Comparison of ENCODE assay signal across 1 cellular context in the genomic region with DNA sequence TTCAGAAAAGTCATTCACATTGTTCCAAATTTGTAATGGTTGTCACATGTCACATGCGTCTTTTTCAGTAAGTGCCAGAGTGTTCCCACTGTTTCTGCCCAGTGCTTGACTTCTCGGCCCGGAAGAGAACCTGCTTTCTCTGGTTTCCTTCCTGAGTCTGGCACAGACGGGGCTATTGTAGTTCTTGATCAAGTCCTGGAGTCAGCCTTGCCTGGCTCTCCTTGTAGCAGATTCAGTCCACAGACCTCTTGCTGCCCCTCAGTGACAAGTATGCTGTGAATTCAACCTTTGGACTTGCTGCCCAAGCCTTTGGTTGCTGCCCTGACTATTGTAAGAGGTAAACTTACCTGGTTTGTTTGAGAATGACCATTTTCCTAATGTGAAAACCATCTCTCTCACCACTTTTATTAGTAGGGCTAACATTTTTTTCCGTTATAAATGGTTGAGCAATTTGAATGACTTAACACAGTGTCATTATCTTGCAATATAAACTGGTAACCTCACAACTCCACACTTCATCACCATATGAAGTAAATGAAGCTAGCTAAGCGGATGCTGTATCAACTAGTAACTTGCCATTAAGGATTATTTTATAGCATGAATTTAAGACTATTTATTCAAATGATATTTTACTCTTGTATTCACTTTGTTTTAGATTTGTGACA.
A peak's percentile ranks its signal among the peaks of the same experiment; 100 is the strongest.
TF ChIP-seq lines count a peak whose summit lies in the region.

No MANE protein-coding gene starts in this region.

TF ChIP-seq in HepG2, 621 proteins besides CTCF, POLR2A, EP300 and RAD21 (continued from another document and continues in another):
- TF ChIP-seq, protein P1, sequence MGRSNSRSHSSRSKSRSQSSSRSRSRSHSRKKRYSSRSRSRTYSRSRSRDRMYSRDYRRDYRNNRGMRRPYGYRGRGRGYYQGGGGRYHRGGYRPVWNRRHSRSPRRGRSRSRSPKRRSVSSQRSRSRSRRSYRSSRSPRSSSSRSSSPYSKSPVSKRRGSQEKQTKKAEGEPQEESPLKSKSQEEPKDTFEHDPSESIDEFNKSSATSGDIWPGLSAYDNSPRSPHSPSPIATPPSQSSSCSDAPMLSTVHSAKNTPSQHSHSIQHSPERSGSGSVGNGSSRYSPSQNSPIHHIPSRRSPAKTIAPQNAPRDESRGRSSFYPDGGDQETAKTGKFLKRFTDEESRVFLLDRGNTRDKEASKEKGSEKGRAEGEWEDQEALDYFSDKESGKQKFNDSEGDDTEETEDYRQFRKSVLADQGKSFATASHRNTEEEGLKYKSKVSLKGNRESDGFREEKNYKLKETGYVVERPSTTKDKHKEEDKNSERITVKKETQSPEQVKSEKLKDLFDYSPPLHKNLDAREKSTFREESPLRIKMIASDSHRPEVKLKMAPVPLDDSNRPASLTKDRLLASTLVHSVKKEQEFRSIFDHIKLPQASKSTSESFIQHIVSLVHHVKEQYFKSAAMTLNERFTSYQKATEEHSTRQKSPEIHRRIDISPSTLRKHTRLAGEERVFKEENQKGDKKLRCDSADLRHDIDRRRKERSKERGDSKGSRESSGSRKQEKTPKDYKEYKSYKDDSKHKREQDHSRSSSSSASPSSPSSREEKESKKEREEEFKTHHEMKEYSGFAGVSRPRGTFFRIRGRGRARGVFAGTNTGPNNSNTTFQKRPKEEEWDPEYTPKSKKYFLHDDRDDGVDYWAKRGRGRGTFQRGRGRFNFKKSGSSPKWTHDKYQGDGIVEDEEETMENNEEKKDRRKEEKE (IDR thresholded peaks at IDR 0.05) = no peak
- TF ChIP-seq HDAC2 (CRISPR knock-in tag; IDR thresholded peaks at IDR 0.05) = no peak
- no peak for TF ChIP-seq NPAS2 (CRISPR knock-in tag; IDR thresholded peaks at IDR 0.05; ENCODE audit: borderline replicate concordance)
- TF ChIP-seq, protein P2, sequence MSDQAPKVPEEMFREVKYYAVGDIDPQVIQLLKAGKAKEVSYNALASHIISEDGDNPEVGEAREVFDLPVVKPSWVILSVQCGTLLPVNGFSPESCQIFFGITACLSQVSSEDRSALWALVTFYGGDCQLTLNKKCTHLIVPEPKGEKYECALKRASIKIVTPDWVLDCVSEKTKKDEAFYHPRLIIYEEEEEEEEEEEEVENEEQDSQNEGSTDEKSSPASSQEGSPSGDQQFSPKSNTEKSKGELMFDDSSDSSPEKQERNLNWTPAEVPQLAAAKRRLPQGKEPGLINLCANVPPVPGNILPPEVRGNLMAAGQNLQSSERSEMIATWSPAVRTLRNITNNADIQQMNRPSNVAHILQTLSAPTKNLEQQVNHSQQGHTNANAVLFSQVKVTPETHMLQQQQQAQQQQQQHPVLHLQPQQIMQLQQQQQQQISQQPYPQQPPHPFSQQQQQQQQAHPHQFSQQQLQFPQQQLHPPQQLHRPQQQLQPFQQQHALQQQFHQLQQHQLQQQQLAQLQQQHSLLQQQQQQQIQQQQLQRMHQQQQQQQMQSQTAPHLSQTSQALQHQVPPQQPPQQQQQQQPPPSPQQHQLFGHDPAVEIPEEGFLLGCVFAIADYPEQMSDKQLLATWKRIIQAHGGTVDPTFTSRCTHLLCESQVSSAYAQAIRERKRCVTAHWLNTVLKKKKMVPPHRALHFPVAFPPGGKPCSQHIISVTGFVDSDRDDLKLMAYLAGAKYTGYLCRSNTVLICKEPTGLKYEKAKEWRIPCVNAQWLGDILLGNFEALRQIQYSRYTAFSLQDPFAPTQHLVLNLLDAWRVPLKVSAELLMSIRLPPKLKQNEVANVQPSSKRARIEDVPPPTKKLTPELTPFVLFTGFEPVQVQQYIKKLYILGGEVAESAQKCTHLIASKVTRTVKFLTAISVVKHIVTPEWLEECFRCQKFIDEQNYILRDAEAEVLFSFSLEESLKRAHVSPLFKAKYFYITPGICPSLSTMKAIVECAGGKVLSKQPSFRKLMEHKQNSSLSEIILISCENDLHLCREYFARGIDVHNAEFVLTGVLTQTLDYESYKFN (CRISPR knock-in tag; conservative IDR thresholded peaks at IDR 0.05) = 0 out of 2 replicates have a peak, but pooled peaks have one; percentile 17
- no peak for TF ChIP-seq ZSCAN25 (CRISPR knock-in tag; IDR thresholded peaks at IDR 0.05)
- no peak for TF ChIP-seq KDM5A (IDR thresholded peaks at IDR 0.05; ENCODE audit: borderline replicate concordance, low read length)
- no peak for TF ChIP-seq ZNF768 (CRISPR knock-in tag; IDR thresholded peaks at IDR 0.05)
- no peak for TF ChIP-seq TBL1XR1 (IDR thresholded peaks at IDR 0.05; ENCODE audit: borderline replicate concordance, low read length, partially characterized antibody)
- TF ChIP-seq ARNTL (CRISPR knock-in tag; IDR thresholded peaks at IDR 0.05) = no peak
- TF ChIP-seq NR2F6 (IDR thresholded peaks at IDR 0.05) = no peak
- TF ChIP-seq NR2F6 (CRISPR knock-in tag; IDR thresholded peaks at IDR 0.05) = no peak
- TF ChIP-seq TCF12 (IDR thresholded peaks at IDR 0.05) = no peak
- no peak for TF ChIP-seq TCF12 (CRISPR knock-in tag; IDR thresholded peaks at IDR 0.05)
- no peak for TF ChIP-seq MYC (CRISPR knock-in tag; IDR thresholded peaks at IDR 0.05; ENCODE audit: borderline replicate concordance)
- TF ChIP-seq, protein P3, sequence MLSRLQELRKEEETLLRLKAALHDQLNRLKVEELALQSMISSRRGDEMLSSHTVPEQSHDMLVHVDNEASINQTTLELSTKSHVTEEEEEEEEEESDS (CRISPR knock-in tag; IDR thresholded peaks at IDR 0.05; ENCODE audit: borderline replicate concordance) = no peak
- TF ChIP-seq ZNF331 (CRISPR knock-in tag; IDR thresholded peaks at IDR 0.05) = peak; percentile 51; the same call in 1 of the 2 replicates
- no peak for TF ChIP-seq ZNF775 (CRISPR knock-in tag; IDR thresholded peaks at IDR 0.05; ENCODE audit: borderline replicate concordance)
- TF ChIP-seq ZNF792 (CRISPR knock-in tag; IDR thresholded peaks at IDR 0.05) = no peak
- no peak for TF ChIP-seq ONECUT2 (CRISPR knock-in tag; IDR thresholded peaks at IDR 0.05)
- no peak for TF ChIP-seq IKZF4 (CRISPR knock-in tag; IDR thresholded peaks at IDR 0.05; ENCODE audit: borderline replicate concordance, low read depth, not compliant biosample characterization)
- TF ChIP-seq CREM (IDR thresholded peaks at IDR 0.05) = no peak
- TF ChIP-seq CREM (CRISPR knock-in tag; IDR thresholded peaks at IDR 0.05) = no peak
- no peak for TF ChIP-seq NR1H2 (CRISPR knock-in tag; IDR thresholded peaks at IDR 0.05; ENCODE audit: borderline replicate concordance, low read depth)
- TF ChIP-seq, protein P4, sequence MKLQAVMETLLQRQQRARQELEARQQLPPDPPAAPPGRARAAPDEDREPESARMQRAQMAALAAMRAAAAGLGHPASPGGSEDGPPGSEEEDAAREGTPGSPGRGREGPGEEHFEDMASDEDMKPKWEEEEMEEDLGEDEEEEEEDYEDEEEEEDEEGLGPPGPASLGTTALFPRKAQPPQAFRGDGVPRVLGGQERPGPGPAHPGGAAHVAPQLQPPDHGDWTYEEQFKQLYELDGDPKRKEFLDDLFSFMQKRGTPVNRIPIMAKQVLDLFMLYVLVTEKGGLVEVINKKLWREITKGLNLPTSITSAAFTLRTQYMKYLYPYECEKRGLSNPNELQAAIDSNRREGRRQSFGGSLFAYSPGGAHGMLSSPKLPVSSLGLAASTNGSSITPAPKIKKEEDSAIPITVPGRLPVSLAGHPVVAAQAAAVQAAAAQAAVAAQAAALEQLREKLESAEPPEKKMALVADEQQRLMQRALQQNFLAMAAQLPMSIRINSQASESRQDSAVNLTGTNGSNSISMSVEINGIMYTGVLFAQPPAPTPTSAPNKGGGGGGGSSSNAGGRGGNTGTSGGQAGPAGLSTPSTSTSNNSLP (IDR thresholded peaks at IDR 0.05; ENCODE audit: low read depth, low read length) = no peak
- TF ChIP-seq HMGA1 (CRISPR knock-in tag; conservative IDR thresholded peaks at IDR 0.05) = no peak
- TF ChIP-seq ZNF292 (CRISPR knock-in tag; IDR thresholded peaks at IDR 0.05; ENCODE audit: borderline replicate concordance, low read depth) = no peak
- TF ChIP-seq SALL2 (CRISPR knock-in tag; IDR thresholded peaks at IDR 0.05) = no peak
- TF ChIP-seq SAP130 (CRISPR knock-in tag; IDR thresholded peaks at IDR 0.05; ENCODE audit: low read depth) = peak; percentile 40; the same call in 1 of the 2 replicates
- TF ChIP-seq NCOR1 (IDR thresholded peaks at IDR 0.05; ENCODE audit: borderline replicate concordance, low read length) = 0 out of 2 replicates have a peak, but pooled peaks have one; percentile 31
- TF ChIP-seq, protein P5, sequence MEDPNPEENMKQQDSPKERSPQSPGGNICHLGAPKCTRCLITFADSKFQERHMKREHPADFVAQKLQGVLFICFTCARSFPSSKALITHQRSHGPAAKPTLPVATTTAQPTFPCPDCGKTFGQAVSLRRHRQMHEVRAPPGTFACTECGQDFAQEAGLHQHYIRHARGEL (CRISPR knock-in tag; IDR thresholded peaks at IDR 0.05) = no peak
- TF ChIP-seq, protein P6, sequence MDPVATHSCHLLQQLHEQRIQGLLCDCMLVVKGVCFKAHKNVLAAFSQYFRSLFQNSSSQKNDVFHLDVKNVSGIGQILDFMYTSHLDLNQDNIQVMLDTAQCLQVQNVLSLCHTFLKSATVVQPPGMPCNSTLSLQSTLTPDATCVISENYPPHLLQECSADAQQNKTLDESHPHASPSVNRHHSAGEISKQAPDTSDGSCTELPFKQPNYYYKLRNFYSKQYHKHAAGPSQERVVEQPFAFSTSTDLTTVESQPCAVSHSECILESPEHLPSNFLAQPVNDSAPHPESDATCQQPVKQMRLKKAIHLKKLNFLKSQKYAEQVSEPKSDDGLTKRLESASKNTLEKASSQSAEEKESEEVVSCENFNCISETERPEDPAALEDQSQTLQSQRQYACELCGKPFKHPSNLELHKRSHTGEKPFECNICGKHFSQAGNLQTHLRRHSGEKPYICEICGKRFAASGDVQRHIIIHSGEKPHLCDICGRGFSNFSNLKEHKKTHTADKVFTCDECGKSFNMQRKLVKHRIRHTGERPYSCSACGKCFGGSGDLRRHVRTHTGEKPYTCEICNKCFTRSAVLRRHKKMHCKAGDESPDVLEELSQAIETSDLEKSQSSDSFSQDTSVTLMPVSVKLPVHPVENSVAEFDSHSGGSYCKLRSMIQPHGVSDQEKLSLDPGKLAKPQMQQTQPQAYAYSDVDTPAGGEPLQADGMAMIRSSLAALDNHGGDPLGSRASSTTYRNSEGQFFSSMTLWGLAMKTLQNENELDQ (CRISPR knock-in tag; IDR thresholded peaks at IDR 0.05; ENCODE audit: borderline replicate concordance) = no peak
- peak; percentile 35 for TF ChIP-seq RBM22 (optimal IDR thresholded peaks at IDR 0.05; ENCODE audit: low read length)
- no peak for TF ChIP-seq PRPF4 (IDR thresholded peaks at IDR 0.05; ENCODE audit: low read depth, low read length, poor library complexity, severe bottlenecking)
- TF ChIP-seq, protein P7, sequence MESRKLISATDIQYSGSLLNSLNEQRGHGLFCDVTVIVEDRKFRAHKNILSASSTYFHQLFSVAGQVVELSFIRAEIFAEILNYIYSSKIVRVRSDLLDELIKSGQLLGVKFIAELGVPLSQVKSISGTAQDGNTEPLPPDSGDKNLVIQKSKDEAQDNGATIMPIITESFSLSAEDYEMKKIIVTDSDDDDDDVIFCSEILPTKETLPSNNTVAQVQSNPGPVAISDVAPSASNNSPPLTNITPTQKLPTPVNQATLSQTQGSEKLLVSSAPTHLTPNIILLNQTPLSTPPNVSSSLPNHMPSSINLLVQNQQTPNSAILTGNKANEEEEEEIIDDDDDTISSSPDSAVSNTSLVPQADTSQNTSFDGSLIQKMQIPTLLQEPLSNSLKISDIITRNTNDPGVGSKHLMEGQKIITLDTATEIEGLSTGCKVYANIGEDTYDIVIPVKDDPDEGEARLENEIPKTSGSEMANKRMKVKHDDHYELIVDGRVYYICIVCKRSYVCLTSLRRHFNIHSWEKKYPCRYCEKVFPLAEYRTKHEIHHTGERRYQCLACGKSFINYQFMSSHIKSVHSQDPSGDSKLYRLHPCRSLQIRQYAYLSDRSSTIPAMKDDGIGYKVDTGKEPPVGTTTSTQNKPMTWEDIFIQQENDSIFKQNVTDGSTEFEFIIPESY (CRISPR knock-in tag; IDR thresholded peaks at IDR 0.05) = no peak
- TF ChIP-seq, protein P8, sequence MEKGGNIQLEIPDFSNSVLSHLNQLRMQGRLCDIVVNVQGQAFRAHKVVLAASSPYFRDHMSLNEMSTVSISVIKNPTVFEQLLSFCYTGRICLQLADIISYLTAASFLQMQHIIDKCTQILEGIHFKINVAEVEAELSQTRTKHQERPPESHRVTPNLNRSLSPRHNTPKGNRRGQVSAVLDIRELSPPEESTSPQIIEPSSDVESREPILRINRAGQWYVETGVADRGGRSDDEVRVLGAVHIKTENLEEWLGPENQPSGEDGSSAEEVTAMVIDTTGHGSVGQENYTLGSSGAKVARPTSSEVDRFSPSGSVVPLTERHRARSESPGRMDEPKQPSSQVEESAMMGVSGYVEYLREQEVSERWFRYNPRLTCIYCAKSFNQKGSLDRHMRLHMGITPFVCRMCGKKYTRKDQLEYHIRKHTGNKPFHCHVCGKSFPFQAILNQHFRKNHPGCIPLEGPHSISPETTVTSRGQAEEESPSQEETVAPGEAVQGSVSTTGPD (CRISPR knock-in tag; IDR thresholded peaks at IDR 0.05) = no peak
- no peak for TF ChIP-seq ZSCAN31 (CRISPR knock-in tag; IDR thresholded peaks at IDR 0.05; ENCODE audit: low read depth)
- TF ChIP-seq, protein P9, sequence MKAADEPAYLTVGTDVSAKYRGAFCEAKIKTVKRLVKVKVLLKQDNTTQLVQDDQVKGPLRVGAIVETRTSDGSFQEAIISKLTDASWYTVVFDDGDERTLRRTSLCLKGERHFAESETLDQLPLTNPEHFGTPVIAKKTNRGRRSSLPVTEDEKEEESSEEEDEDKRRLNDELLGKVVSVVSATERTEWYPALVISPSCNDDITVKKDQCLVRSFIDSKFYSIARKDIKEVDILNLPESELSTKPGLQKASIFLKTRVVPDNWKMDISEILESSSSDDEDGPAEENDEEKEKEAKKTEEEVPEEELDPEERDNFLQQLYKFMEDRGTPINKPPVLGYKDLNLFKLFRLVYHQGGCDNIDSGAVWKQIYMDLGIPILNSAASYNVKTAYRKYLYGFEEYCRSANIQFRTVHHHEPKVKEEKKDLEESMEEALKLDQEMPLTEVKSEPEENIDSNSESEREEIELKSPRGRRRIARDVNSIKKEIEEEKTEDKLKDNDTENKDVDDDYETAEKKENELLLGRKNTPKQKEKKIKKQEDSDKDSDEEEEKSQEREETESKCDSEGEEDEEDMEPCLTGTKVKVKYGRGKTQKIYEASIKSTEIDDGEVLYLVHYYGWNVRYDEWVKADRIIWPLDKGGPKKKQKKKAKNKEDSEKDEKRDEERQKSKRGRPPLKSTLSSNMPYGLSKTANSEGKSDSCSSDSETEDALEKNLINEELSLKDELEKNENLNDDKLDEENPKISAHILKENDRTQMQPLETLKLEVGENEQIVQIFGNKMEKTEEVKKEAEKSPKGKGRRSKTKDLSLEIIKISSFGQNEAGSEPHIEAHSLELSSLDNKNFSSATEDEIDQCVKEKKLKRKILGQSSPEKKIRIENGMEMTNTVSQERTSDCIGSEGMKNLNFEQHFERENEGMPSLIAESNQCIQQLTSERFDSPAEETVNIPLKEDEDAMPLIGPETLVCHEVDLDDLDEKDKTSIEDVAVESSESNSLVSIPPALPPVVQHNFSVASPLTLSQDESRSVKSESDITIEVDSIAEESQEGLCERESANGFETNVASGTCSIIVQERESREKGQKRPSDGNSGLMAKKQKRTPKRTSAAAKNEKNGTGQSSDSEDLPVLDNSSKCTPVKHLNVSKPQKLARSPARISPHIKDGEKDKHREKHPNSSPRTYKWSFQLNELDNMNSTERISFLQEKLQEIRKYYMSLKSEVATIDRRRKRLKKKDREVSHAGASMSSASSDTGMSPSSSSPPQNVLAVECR (CRISPR knock-in tag; IDR thresholded peaks at IDR 0.05; ENCODE audit: borderline replicate concordance) = peak; percentile 30; the same call in 1 of the 2 replicates
